19 cellular contexts compared by ENCODE assay signal in the genomic region with DNA sequence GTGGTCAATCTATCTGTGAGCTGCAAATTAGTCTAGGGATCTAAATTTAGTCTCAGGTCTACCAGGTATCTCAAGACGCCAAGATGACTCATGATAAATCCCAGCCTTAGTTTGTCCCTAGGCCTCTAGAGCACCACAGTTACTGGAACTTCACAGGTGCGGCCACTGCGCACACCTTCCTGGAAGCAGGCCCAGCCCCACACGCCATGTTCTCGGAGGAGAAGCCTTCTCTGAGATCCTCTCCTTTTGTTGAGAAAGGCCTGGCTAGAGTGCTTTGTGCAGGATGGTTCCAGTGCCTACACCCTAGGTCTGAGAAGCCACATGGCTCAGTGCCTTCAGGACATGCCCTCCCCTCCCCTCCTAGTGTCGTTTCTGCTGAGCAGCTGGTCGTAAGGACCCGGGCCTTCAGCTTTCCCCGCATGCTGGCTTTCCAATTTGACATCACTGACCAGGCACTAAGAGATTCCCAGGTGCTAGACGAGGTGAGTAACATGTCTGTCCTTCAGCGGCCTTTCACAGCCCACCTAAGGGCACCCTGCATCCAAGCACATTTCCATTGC. TPM values are rescaled to one million over a fixed set of nuclear protein-coding genes. Genes with fewer than 3 reads are reported as not detected.
DNase-seq lines count a peak whose midpoint lies in the region; ATAC-seq and TF ChIP-seq lines count a peak whose summit lies in the region.
"Had no signal": no experiment of that assay in that cellular context is flagged by ENCODE, and none has a peak within 500 bp of the region (broad histone marks: within the 10 kb centered on the region; RNA-seq: fewer than 3 reads in every experiment).

No MANE protein-coding gene starts in this region.

- H3K27ac ChIP-seq in breast epithelium (peak overlapping the region; percentile 78 to 91), foreskin keratinocyte (no peak overlapping the region), ovary (peak overlapping the region; percentile 79 to 90), tibial nerve (peak overlapping the region; percentile 16 to 86 (median 78)), psoas muscle (no peak overlapping the region)
- H3K27ac ChIP-seq: brain microvascular endothelial cell had no signal

- H3K4me3 ChIP-seq in breast epithelium (no peak overlapping the region), ovary (no peak overlapping the region), tibial nerve (no peak overlapping the region), psoas muscle (no peak overlapping the region)
- H3K4me3 ChIP-seq: K562 had no signal

- TF ChIP-seq CTCF in breast epithelium (IDR thresholded peaks at IDR 0.05) (no peak), foreskin keratinocyte (conservative IDR thresholded peaks at IDR 0.05) (no peak), ovary (IDR thresholded peaks at IDR 0.05) (no peak), tibial nerve (IDR thresholded peaks at IDR 0.05) (no peak), psoas muscle (IDR thresholded peaks at IDR 0.05) (no peak)

- H3K27me3 ChIP-seq in breast epithelium: no peaks in the 10 kb centered on the region
- H3K27me3 ChIP-seq in foreskin keratinocyte: no peaks in the 10 kb centered on the region
- H3K27me3 ChIP-seq in ovary: no peaks in the 10 kb centered on the region
- no peaks in the 10 kb centered on the region for H3K27me3 ChIP-seq in tibial nerve
- no peaks in the 10 kb centered on the region for H3K27me3 ChIP-seq in psoas muscle (ENCODE audit: insufficient read depth in 3 of 3, low read length in 2 of 3)
- H3K27me3 ChIP-seq: brain microvascular endothelial cell had no signal

- TF ChIP-seq EP300 in ovary (IDR thresholded peaks at IDR 0.05) (no peak), tibial nerve (IDR thresholded peaks at IDR 0.05) (no peak)

- WGBS in ovary, 3 donors: 57 to 71% (median 58%) methylated on average over 11 of the region's 11 CpGs
- WGBS in tibial nerve, 2 donors: 82 to 87% methylated on average over 11 of the region's 11 CpGs
- 71 to 80% (median 72%) methylated on average over 11 of the region's 11 CpGs for WGBS in psoas muscle, 3 donors

- ATAC-seq in foreskin keratinocyte: peak; percentile 35
- no peak for ATAC-seq in psoas muscle
- ATAC-seq in HG03139 (IDR thresholded peaks at IDR 0.05; ENCODE audit: unreplicated experiment): no peak
- ATAC-seq in HG02840 (IDR thresholded peaks at IDR 0.05; ENCODE audit: low FRiP score, unreplicated experiment): no peak
- ATAC-seq: activated naive CD8-positive, alpha-beta T cell treated with anti-CD3 and anti-CD28 coated beads, Interleukin-2, amount 50 U/mL, for 24 hours; K562; T-cell had no signal

- intact Hi-C loops in breast epithelium (cut with DNase I; ENCODE audit: low total_unique reads) (no loop called here), ovary (cut with DNase I) (loop anchor here in 1 of 4 donors (5.0 kb wide), 1 partner anchor 81 kb away; a partner anchor contains a TSS), psoas muscle (cut with DNase I) (no loop called here)

- DNase-seq in breast epithelium (ENCODE audit: low spot score in 2 of 2) (no peak), foreskin keratinocyte (no peak), ovary (peak in 2 of 5 donors; percentile 16 to 51), tibial nerve (ENCODE audit: low spot score in 2 of 2) (no peak), psoas muscle (no peak)
- DNase-seq: activated naive CD8-positive, alpha-beta T cell treated with anti-CD3 and anti-CD28 coated beads, Interleukin-2, amount 50 U/mL, for 24 hours; brain microvascular endothelial cell; CD4-positive, alpha-beta T cell; DMS153; GDM1; kidney glomerular epithelial cell; NCI-H1694 treated with DMSO at 0.1 percent for 48 hours; OCI-M1; Right ventricle myocardium superior; substantia nigra; T-cell had no signal

- H3K36me3 ChIP-seq in breast epithelium (no peaks in the 10 kb centered on the region), ovary (no peaks in the 10 kb centered on the region), tibial nerve (peaks cover 0 to 72% (median 3%) of the 10 kb centered on the region in 3 donors), psoas muscle (ENCODE audit: insufficient read depth in 1 of 2, low read depth in 1 of 2) (peaks cover 3 to 69% of the 10 kb centered on the region in 2 donors)

- no peaks in the 10 kb centered on the region for H3K4me1 ChIP-seq in breast epithelium
- H3K4me1 ChIP-seq in foreskin keratinocyte: no peaks in the 10 kb centered on the region
- peaks cover 53% of the 10 kb centered on the region for H3K4me1 ChIP-seq in ovary (ENCODE audit: insufficient read depth)
- H3K4me1 ChIP-seq in tibial nerve: peaks cover 0 to 53% (median 17%) of the 10 kb centered on the region in 4 donors
- H3K4me1 ChIP-seq in psoas muscle: no peaks in the 10 kb centered on the region

- no peaks in the 10 kb centered on the region for H3K9me3 ChIP-seq in breast epithelium
- H3K9me3 ChIP-seq in ovary: no peaks in the 10 kb centered on the region
- no peaks in the 10 kb centered on the region for H3K9me3 ChIP-seq in tibial nerve
- no peaks in the 10 kb centered on the region for H3K9me3 ChIP-seq in psoas muscle

- TF ChIP-seq POLR2A in breast epithelium (IDR thresholded peaks at IDR 0.05): no peak
- no peak for TF ChIP-seq POLR2A in ovary (IDR thresholded peaks at IDR 0.05)
- TF ChIP-seq POLR2A in tibial nerve (IDR thresholded peaks at IDR 0.05): no peak

RNA-seq across cellular contexts. Expression of a gene that starts 51.9 kb away (rescaled TPM):
- total RNA-seq in breast epithelium: 10 to 100 TPM in 2 of 3 donors, 1 to 10 TPM in 1; 5.8 to 22.8 (median 12.1) TPM
- total RNA-seq in foreskin keratinocyte: 16.7 and 17.1 TPM in 2 replicates
- polyA plus RNA-seq in foreskin keratinocyte: 10.4 and 12.9 TPM in 2 replicates
- 1 to 10 TPM; 5.7 to 8.5 (median 7.1) TPM for total RNA-seq in ovary
- 1 to 10 TPM; 4.7 to 6.2 TPM for polyA plus RNA-seq in ovary
- 10 to 100 TPM in 2 of 4 donors, 1 to 10 TPM in 2; 8.0 to 18.8 (median 11.0) TPM for total RNA-seq in tibial nerve
- 1 to 10 TPM; 3.9 to 9.9 (median 8.0) TPM for total RNA-seq in psoas muscle
- polyA plus RNA-seq in psoas muscle: 10 to 100 TPM in 1 of 3 donors, 1 to 10 TPM in 2; 4.9 to 10.5 (median 9.9) TPM

Comparison
In these comparisons a context has a peak if more than half of its experiments do, and no peak if none do; other contexts are left out.
1. H3K27ac ChIP-seq: peak in breast epithelium (2 of 2), ovary (2 of 2) and tibial nerve (4 of 4); none in foreskin keratinocyte (single experiment) and psoas muscle (single experiment).